Comparison of ENCODE assay signal across 8 cellular contexts in the genomic region with DNA sequence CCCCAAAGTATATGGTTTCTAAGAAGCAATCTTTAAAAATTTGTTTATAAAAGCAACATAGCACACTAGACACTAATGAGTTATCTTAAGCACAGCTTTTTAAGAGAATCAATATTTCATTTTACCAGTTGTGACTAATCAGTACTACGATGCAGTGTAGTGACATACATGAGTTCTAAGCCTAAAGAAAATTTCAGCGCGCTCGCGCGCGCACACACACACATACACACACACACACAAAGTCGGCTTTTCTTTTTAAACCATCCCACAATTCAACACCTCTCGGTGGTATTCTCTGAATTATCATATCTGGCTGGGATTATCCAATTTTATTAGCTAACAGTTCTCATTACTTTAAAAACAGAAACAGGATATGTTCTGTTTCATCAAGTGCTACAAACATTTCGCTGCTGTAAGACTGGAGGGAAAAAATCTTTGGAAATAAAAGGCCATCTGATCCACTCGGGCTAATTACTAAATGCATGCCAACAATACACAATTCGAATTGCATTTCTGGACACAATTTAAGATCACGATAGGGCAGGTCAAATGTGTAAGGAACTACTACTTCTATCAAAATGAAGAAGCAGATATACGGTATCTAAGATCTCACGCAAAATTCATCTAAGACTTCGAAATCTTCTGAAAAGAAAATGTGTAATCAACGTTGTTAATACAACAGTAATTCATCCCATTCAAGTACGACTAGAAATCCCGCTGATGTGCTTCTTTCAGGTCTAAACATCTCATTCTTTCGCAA.
A peak's percentile ranks its signal among the peaks of the same experiment; 100 is the strongest.
DNase-seq lines count a peak whose midpoint lies in the region; ATAC-seq lines count a peak whose summit lies in the region.

No MANE protein-coding gene starts in this region.

- DNase-seq in ELR (ENCODE audit: low read depth) = peak; percentile 67
- peak; percentile 45 for DNase-seq in NCI-H1417 treated with DMSO at 0.1 percent for 48 hours (lab: John Stamatoyannopoulos, UW)
- DNase-seq in activated CD8-positive, alpha-beta memory T cell treated with anti-CD3 and anti-CD28 coated beads, Interleukin-2, amount 50 U/mL, for 4 hours = peak; percentile 40
- peak; percentile 63 for DNase-seq in fibroblast of peridontal ligament (ENCODE audit: extremely low read depth)
- DNase-seq in pons (ENCODE audit: low spot score) = peak; percentile 53
- DNase-seq in NAMALWA (ENCODE audit: low spot score) = no peak

- ATAC-seq in GM21576 (IDR thresholded peaks at IDR 0.05; ENCODE audit: unreplicated experiment) (no peak), HG03439 (IDR thresholded peaks at IDR 0.05; ENCODE audit: unreplicated experiment) (no peak)
